Comparison of ENCODE assay signal across 1 cellular context in the genomic region with DNA sequence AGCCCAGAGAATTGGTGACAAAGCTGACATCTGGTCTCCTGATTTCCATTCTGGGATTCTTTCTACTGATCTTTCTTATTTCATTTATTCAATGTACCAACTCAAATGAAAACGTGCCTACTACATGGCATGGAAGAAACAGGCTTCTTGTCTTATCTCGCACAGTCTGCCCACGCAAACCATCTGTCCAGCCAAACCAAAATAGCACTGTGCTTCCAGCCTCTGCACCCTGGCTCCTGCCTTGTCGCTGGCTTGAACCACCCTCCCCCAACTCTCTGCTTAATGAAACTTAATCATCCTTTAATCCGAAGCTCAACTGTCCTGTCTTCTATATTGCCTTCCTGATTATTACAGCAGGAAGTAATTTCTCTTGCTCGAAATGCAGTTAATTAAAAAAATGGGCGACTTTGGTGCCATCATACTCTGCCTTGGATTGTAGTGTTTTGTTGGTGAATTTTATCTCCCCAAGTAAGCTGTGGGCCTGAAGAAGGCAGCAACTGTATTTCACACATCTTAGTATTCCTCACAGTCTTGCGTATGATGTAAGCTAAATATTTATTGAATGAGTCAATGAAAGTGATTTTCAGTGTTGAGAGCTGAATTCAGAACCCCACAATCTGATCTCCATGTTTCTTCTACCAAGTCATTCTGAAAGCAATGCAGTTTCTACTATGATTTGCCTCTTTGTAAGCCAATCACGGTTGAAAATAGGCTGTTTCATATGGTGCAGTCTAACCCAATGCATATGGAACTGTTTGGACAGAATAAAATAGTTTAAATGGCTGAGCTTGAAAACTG.
TF ChIP-seq lines count a peak whose summit lies in the region.

No MANE protein-coding gene starts in this region.

TF ChIP-seq in SK-N-SH treated with all-trans-retinoic acid at 6 μM for 48 hours, 23 proteins besides CTCF, POLR2A, EP300 and RAD21 (continued from another document):
- TF ChIP-seq, protein P1, sequence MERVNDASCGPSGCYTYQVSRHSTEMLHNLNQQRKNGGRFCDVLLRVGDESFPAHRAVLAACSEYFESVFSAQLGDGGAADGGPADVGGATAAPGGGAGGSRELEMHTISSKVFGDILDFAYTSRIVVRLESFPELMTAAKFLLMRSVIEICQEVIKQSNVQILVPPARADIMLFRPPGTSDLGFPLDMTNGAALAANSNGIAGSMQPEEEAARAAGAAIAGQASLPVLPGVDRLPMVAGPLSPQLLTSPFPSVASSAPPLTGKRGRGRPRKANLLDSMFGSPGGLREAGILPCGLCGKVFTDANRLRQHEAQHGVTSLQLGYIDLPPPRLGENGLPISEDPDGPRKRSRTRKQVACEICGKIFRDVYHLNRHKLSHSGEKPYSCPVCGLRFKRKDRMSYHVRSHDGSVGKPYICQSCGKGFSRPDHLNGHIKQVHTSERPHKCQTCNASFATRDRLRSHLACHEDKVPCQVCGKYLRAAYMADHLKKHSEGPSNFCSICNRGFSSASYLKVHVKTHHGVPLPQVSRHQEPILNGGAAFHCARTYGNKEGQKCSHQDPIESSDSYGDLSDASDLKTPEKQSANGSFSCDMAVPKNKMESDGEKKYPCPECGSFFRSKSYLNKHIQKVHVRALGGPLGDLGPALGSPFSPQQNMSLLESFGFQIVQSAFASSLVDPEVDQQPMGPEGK (CRISPR knock-in tag; IDR thresholded peaks at IDR 0.05; ENCODE audit: borderline replicate concordance): no peak
- TF ChIP-seq OSR1 (CRISPR knock-in tag; IDR thresholded peaks at IDR 0.05) (no peak), BACH2 (CRISPR knock-in tag; IDR thresholded peaks at IDR 0.05; ENCODE audit: borderline replicate concordance) (no peak), CSDC2 (CRISPR knock-in tag; IDR thresholded peaks at IDR 0.05) (no peak)
